Comparison of ENCODE assay signal across 17 cellular contexts in the genomic region with DNA sequence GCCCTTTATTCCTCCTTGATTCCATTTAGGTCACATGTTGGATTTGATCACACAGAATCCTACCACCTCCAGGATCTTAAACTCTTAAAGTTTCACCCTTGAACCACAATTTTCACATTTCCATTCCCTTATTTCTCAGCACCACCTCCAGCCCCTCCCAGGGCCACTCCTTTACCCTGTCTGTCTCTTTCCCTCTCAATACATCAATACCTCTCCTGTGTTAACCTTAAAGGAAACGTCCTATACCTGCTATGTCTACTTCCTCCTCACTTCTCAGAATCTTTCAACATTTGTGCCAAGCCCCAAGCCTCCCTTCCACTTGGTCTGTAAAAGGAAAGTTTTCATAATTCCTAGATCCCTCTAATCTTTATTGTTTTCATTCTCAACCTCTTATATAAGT.
A peak's percentile ranks its signal among the peaks of the same experiment; 100 is the strongest.
DNase-seq lines count a peak whose midpoint lies in the region; TF ChIP-seq lines count a peak whose summit lies in the region.
"Had no signal": no experiment of that assay in that cellular context is flagged by ENCODE, and none has a peak within 500 bp of the region (broad histone marks: within the 10 kb centered on the region; RNA-seq: fewer than 3 reads in every experiment).

No MANE protein-coding gene starts in this region.

- 41 to 45% methylated on average over 1 of the region's 1 CpG for WGBS in esophagus squamous epithelium, 2 donors
- 88 to 100% methylated on average over 1 of the region's 1 CpG for WGBS in endodermal cell (ENCODE audit: insufficient coverage in 1 of 2, insufficient read length in 1 of 2), 2 experiments

- intact Hi-C loops in Caco-2 (cut with micrococcal nuclease; ENCODE audit: unreplicated experiment): no loop called here
- intact Hi-C loops in dendritic cell treated with granulocyte-macrophage colony-stimulating factor and Interleukin-4, amounts not matched to agents 40 ng/mL and 50 ng/mL, for 4 days (cut with micrococcal nuclease): no loop called here
- intact Hi-C loops in esophagus squamous epithelium (cut with DNase I): no loop called here

- DNase-seq in Caco-2: no peak
- no peak for DNase-seq in progenitor cell of endocrine pancreas (ENCODE audit: low spot score, unreplicated experiment)
- no peak for DNase-seq in glutamatergic neuron
- no peak for DNase-seq in esophagus squamous epithelium (lab: John Stamatoyannopoulos, UW)
- DNase-seq in endodermal cell: no peak
- DNase-seq: activated CD4-positive, alpha-beta T cell treated with anti-CD3 and anti-CD28 coated beads for 4 hours; dermis blood vessel endothelial cell; DMS79 treated with DMSO at 0.1 percent for 48 hours; NCI-H1436; NCI-H510A treated with DMSO at 0.1 percent for 48 hours; T-helper 1 cell; testis had no signal

- TF ChIP-seq CTCF in Caco-2 (IDR thresholded peaks at IDR 0.05; ENCODE audit: insufficient read depth in 1 of 2, low read depth in 1 of 2, low read length in 1 of 2, severe bottlenecking in 1 of 2, unreplicated experiment in 1 of 2) (no peak), progenitor cell of endocrine pancreas (IDR thresholded peaks at IDR 0.05; ENCODE audit: unreplicated experiment) (no peak), glutamatergic neuron (IDR thresholded peaks at IDR 0.05; ENCODE audit: partially characterized antibody, unreplicated experiment) (no peak), esophagus squamous epithelium (IDR thresholded peaks at IDR 0.05) (no peak), endodermal cell (conservative IDR thresholded peaks at IDR 0.05) (no peak)

- CTCF ChIA-PET in Caco-2 (lab: Charles Lee): no interaction called here

- H3K27ac ChIP-seq in KOPT-K1 (ENCODE audit: low read depth, low read length, poor library complexity, severe bottlenecking) (peak overlapping the region; percentile 7), esophagus squamous epithelium (no peak overlapping the region), endodermal cell (ENCODE audit: low read depth, low read length) (no peak overlapping the region)
- H3K27ac ChIP-seq: epithelial cell of prostate, testis, vagina had no signal

- no peak overlapping the region for H3K4me3 ChIP-seq in Caco-2 (ENCODE audit: low read depth, low read length)
- H3K4me3 ChIP-seq in esophagus squamous epithelium: no peak overlapping the region
- H3K4me3 ChIP-seq in endodermal cell (ENCODE audit: low read length): no peak overlapping the region
- H3K4me3 ChIP-seq: testis, vagina had no signal

- no TSS peak for BruUV-seq in Caco-2 (replicated peaks; lab: Mats Ljungman, UMichigan)

- H3K9me3 Mint-ChIP-seq in Caco-2 (ENCODE audit: unreplicated experiment): no peaks in the 10 kb centered on the region
- no peaks in the 10 kb centered on the region for H3K9me3 Mint-ChIP-seq in dendritic cell treated with granulocyte-macrophage colony-stimulating factor and Interleukin-4, amounts not matched to agents 40 ng/mL and 50 ng/mL, for 4 days
- H3K9me3 Mint-ChIP-seq in progenitor cell of endocrine pancreas (ENCODE audit: low read depth): no peaks in the 10 kb centered on the region
- no peaks in the 10 kb centered on the region for H3K9me3 Mint-ChIP-seq in glutamatergic neuron (ENCODE audit: unreplicated experiment)
- H3K9me3 Mint-ChIP-seq in endodermal cell: no peaks in the 10 kb centered on the region
- H3K9me3 Mint-ChIP-seq: activated T-helper 17 cell treated with anti-CD3 and anti-CD28 coated beads, Interleukin-2, amount 50 U/mL, for 72 hours had no signal

- H3K4me1 ChIP-seq in Caco-2: no peaks in the 10 kb centered on the region
- H3K4me1 ChIP-seq in esophagus squamous epithelium: peaks cover 0 to 2% (median 0%) of the 10 kb centered on the region in 3 donors
- no peaks in the 10 kb centered on the region for H3K4me1 ChIP-seq in endodermal cell (ENCODE audit: control insufficient read depth, insufficient read depth, low read length)
- H3K4me1 ChIP-seq: testis had no signal

- H3K9ac ChIP-seq in endodermal cell (ENCODE audit: extremely low read depth, low read length, poor library complexity, severe bottlenecking): no peak overlapping the region

- H3K36me3 ChIP-seq in Caco-2 (ENCODE audit: control insufficient read depth, insufficient read depth, low read length): no peaks in the 10 kb centered on the region
- H3K36me3 ChIP-seq in KOPT-K1 (ENCODE audit: insufficient read depth, low read length): no peaks in the 10 kb centered on the region
- no peaks in the 10 kb centered on the region for H3K36me3 ChIP-seq in esophagus squamous epithelium
- peaks cover 5% of the 10 kb centered on the region for H3K36me3 ChIP-seq in endodermal cell (ENCODE audit: control insufficient read depth, insufficient read depth, low read length)
- H3K36me3 ChIP-seq: vagina had no signal

- no peaks in the 10 kb centered on the region for H3K9me3 ChIP-seq in Caco-2
- no peaks in the 10 kb centered on the region for H3K9me3 ChIP-seq in KOPT-K1 (ENCODE audit: insufficient read depth, low read length, poor library complexity, severe bottlenecking)
- no peaks in the 10 kb centered on the region for H3K9me3 ChIP-seq in esophagus squamous epithelium
- H3K9me3 ChIP-seq in endodermal cell (ENCODE audit: control insufficient read depth, low read length): no peaks in the 10 kb centered on the region
- H3K9me3 ChIP-seq: testis, vagina had no signal

- H3K27me3 ChIP-seq in Caco-2 (replicated peaks; ENCODE audit: control insufficient read depth, insufficient read depth, low read length) (no peaks in the 10 kb centered on the region), esophagus squamous epithelium (no peaks in the 10 kb centered on the region), endodermal cell (ENCODE audit: control insufficient read depth, insufficient read depth, low read length, poor library complexity, severe bottlenecking) (no peaks in the 10 kb centered on the region)
- H3K27me3 ChIP-seq: testis, vagina had no signal

- H3K27me3 Mint-ChIP-seq in Caco-2 (ENCODE audit: insufficient read depth, unreplicated experiment): no peaks in the 10 kb centered on the region
- H3K27me3 Mint-ChIP-seq in dendritic cell treated with granulocyte-macrophage colony-stimulating factor and Interleukin-4, amounts not matched to agents 40 ng/mL and 50 ng/mL, for 4 days: no peaks in the 10 kb centered on the region
- no peaks in the 10 kb centered on the region for H3K27me3 Mint-ChIP-seq in progenitor cell of endocrine pancreas
- H3K27me3 Mint-ChIP-seq in glutamatergic neuron (ENCODE audit: unreplicated experiment): no peaks in the 10 kb centered on the region
- no peaks in the 10 kb centered on the region for H3K27me3 Mint-ChIP-seq in endodermal cell (ENCODE audit: insufficient read depth)
- H3K27me3 Mint-ChIP-seq: activated T-helper 17 cell treated with anti-CD3 and anti-CD28 coated beads, Interleukin-2, amount 50 U/mL, for 72 hours had no signal

- H3K4me3 Mint-ChIP-seq in Caco-2 (ENCODE audit: unreplicated experiment): no peak overlapping the region
- no peak overlapping the region for H3K4me3 Mint-ChIP-seq in dendritic cell treated with granulocyte-macrophage colony-stimulating factor and Interleukin-4, amounts not matched to agents 40 ng/mL and 50 ng/mL, for 4 days
- no peak overlapping the region for H3K4me3 Mint-ChIP-seq in progenitor cell of endocrine pancreas (ENCODE audit: low read depth)
- no peak overlapping the region for H3K4me3 Mint-ChIP-seq in glutamatergic neuron (ENCODE audit: unreplicated experiment)
- no peak overlapping the region for H3K4me3 Mint-ChIP-seq in endodermal cell
- H3K4me3 Mint-ChIP-seq: activated T-helper 17 cell treated with anti-CD3 and anti-CD28 coated beads, Interleukin-2, amount 50 U/mL, for 72 hours had no signal

- TF ChIP-seq POLR2A in esophagus squamous epithelium (IDR thresholded peaks at IDR 0.05): no peak

- peak overlapping the region; percentile 5 for H3K27ac Mint-ChIP-seq in Caco-2 (ENCODE audit: unreplicated experiment)
- H3K27ac Mint-ChIP-seq in dendritic cell treated with granulocyte-macrophage colony-stimulating factor and Interleukin-4, amounts not matched to agents 40 ng/mL and 50 ng/mL, for 4 days: peak overlapping the region; percentile 30
- peak overlapping the region; percentile 57 for H3K27ac Mint-ChIP-seq in progenitor cell of endocrine pancreas
- no peak overlapping the region for H3K27ac Mint-ChIP-seq in glutamatergic neuron (ENCODE audit: unreplicated experiment)
- H3K27ac Mint-ChIP-seq in endodermal cell: no peak overlapping the region
- H3K27ac Mint-ChIP-seq: activated T-helper 17 cell treated with anti-CD3 and anti-CD28 coated beads, Interleukin-2, amount 50 U/mL, for 72 hours had no signal

- H3K4me1 Mint-ChIP-seq in Caco-2 (ENCODE audit: low read depth, unreplicated experiment): no peaks in the 10 kb centered on the region
- peaks cover 16% of the 10 kb centered on the region for H3K4me1 Mint-ChIP-seq in dendritic cell treated with granulocyte-macrophage colony-stimulating factor and Interleukin-4, amounts not matched to agents 40 ng/mL and 50 ng/mL, for 4 days (ENCODE audit: low read depth)
- no peaks in the 10 kb centered on the region for H3K4me1 Mint-ChIP-seq in progenitor cell of endocrine pancreas (ENCODE audit: low read depth)
- no peaks in the 10 kb centered on the region for H3K4me1 Mint-ChIP-seq in glutamatergic neuron (ENCODE audit: low read depth, unreplicated experiment)
- H3K4me1 Mint-ChIP-seq in endodermal cell: peaks cover 2% of the 10 kb centered on the region

- no peaks in the 10 kb centered on the region for H3K36me3 Mint-ChIP-seq in Caco-2 (ENCODE audit: insufficient read depth, unreplicated experiment)
- peaks cover 19% of the 10 kb centered on the region for H3K36me3 Mint-ChIP-seq in dendritic cell treated with granulocyte-macrophage colony-stimulating factor and Interleukin-4, amounts not matched to agents 40 ng/mL and 50 ng/mL, for 4 days (ENCODE audit: low read depth)
- H3K36me3 Mint-ChIP-seq in progenitor cell of endocrine pancreas (ENCODE audit: insufficient read depth): peaks cover 3% of the 10 kb centered on the region
- H3K36me3 Mint-ChIP-seq in glutamatergic neuron (ENCODE audit: unreplicated experiment): no peaks in the 10 kb centered on the region
- peaks cover 7% of the 10 kb centered on the region for H3K36me3 Mint-ChIP-seq in endodermal cell (ENCODE audit: low read depth)

- POLR2A ChIA-PET in Caco-2 (lab: Charles Lee): no interaction called here

Comparison
In these comparisons a context has a peak if more than half of its experiments do, and no peak if none do; other contexts are left out.
1. H3K27ac Mint-ChIP-seq: peak in Caco-2 (single experiment), dendritic cell treated with granulocyte-macrophage colony-stimulating factor and Interleukin-4, amounts not matched to agents 40 ng/mL and 50 ng/mL, for 4 days (single experiment) and progenitor cell of endocrine pancreas (single experiment); none in glutamatergic neuron (single experiment) and endodermal cell (single experiment).